8 cellular contexts compared by ENCODE assay signal in the genomic region with DNA sequence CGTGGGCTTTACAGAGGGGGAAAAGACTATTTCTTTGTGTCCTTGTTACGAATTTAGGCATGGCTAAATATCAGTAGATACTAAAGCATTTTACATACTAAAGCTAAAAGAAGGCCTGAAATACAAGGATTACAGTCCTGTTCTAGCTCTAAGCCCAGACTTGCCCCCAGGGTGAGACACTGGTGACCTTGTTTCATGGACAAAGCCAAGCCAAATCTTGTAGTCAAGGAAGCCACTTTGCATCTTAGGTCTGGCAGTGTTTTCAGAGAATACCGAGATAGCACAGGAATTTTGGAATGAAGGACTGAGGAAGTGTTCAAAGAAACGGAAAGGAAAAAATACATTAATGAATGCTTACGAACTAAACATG.
DNase-seq lines count a peak whose midpoint lies in the region; ATAC-seq and TF ChIP-seq lines count a peak whose summit lies in the region.

No MANE protein-coding gene starts in this region.

- no peaks in the 10 kb centered on the region for H3K36me3 Mint-ChIP-seq in nephron (ENCODE audit: low read depth)

- H3K4me1 Mint-ChIP-seq in nephron: peaks cover 33% of the 10 kb centered on the region

- TF ChIP-seq POLR2A in NB4 (IDR thresholded peaks at IDR 0.05; ENCODE audit: extremely low read depth, insufficient read length): no peak

- H3K4me3 Mint-ChIP-seq in nephron: peak overlapping the region; percentile 99

- H3K4me3 ChIP-seq in NB4 (ENCODE audit: low read depth, low read length): peak overlapping the region; percentile 84

- ATAC-seq in GM18861 (IDR thresholded peaks at IDR 0.05; ENCODE audit: unreplicated experiment) (no peak), GM19351 (IDR thresholded peaks at IDR 0.05; ENCODE audit: unreplicated experiment) (no peak)

- peak overlapping the region; percentile 98 to 99 (median 98) for H3K27ac Mint-ChIP-seq in nephron

- DNase-seq in NB4 (ENCODE audit: low read depth) (no peak), ecto neural progenitor cell (ENCODE audit: low spot score) (peak; percentile 50), GOT3 (lab: John Stamatoyannopoulos, UW) (no peak), amniotic stem cell (lab: John Stamatoyannopoulos, UW) (no peak)

- H3K27ac ChIP-seq in C4-2B: peak overlapping the region; percentile 97

- H3K27me3 Mint-ChIP-seq in nephron (ENCODE audit: low read depth): no peaks in the 10 kb centered on the region

- TF ChIP-seq CTCF in C4-2B (conservative IDR thresholded peaks at IDR 0.05): no peak
- no peak for TF ChIP-seq CTCF in NB4 (IDR thresholded peaks at IDR 0.05; ENCODE audit: low read depth, low read length)
- TF ChIP-seq CTCF in nephron (IDR thresholded peaks at IDR 0.05; ENCODE audit: unreplicated experiment in 3 of 3): no peak

- H3K9me3 Mint-ChIP-seq in nephron: no peaks in the 10 kb centered on the region
